ENCODE assay signal across 1 cellular context in the genomic region with DNA sequence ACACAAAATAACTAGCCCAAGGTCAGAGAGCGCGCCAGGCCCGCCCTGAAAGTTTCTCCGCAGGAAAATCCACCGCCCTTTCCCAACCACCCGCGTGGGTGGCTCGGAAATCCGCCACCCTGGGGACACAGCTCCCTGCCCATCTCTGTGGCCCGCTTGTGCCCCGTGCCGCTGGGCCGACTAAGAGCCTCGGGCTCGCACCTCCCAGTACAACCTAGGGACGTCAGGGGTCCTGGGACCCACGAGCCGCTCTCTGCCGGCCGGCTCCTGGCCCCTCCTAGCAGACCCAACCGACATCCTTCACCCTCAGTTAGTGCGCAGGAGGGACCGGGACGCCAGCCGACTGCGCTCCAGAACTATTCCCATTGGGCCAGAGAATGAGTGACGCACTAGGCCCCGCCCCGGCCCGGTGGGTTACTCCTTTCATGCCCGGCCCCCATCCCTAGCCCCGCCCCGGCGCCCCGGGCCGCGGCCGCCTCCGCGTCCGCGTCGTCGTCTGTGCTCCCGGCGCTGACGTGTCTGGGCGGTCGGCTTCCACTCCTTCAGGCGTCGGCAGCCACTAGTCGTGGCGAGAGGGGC.
TF ChIP-seq lines count a peak whose summit lies in the region.

No MANE protein-coding gene starts in this region.

TF ChIP-seq in K562, 482 proteins besides CTCF, POLR2A, EP300 and RAD21 (continued from another document and continues in another):
- TF ChIP-seq, protein P1, sequence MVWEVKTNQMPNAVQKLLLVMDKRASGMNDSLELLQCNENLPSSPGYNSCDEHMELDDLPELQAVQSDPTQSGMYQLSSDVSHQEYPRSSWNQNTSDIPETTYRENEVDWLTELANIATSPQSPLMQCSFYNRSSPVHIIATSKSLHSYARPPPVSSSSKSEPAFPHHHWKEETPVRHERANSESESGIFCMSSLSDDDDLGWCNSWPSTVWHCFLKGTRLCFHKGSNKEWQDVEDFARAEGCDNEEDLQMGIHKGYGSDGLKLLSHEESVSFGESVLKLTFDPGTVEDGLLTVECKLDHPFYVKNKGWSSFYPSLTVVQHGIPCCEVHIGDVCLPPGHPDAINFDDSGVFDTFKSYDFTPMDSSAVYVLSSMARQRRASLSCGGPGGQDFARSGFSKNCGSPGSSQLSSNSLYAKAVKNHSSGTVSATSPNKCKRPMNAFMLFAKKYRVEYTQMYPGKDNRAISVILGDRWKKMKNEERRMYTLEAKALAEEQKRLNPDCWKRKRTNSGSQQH (CRISPR knock-in tag; IDR thresholded peaks at IDR 0.05) = no peak
- no peak for TF ChIP-seq SMAD3 (CRISPR knock-in tag; conservative IDR thresholded peaks at IDR 0.05)
- no peak for TF ChIP-seq NFIX (CRISPR knock-in tag; IDR thresholded peaks at IDR 0.05; ENCODE audit: low read depth)
- 0 out of 2 replicates have a peak, but pooled peaks have one; percentile 76 for TF ChIP-seq POLR2G (IDR thresholded peaks at IDR 0.05; ENCODE audit: low read depth, low read length)
- TF ChIP-seq, protein P2, sequence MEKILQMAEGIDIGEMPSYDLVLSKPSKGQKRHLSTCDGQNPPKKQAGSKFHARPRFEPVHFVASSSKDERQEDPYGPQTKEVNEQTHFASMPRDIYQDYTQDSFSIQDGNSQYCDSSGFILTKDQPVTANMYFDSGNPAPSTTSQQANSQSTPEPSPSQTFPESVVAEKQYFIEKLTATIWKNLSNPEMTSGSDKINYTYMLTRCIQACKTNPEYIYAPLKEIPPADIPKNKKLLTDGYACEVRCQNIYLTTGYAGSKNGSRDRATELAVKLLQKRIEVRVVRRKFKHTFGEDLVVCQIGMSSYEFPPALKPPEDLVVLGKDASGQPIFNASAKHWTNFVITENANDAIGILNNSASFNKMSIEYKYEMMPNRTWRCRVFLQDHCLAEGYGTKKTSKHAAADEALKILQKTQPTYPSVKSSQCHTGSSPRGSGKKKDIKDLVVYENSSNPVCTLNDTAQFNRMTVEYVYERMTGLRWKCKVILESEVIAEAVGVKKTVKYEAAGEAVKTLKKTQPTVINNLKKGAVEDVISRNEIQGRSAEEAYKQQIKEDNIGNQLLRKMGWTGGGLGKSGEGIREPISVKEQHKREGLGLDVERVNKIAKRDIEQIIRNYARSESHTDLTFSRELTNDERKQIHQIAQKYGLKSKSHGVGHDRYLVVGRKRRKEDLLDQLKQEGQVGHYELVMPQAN (IDR thresholded peaks at IDR 0.05; ENCODE audit: borderline replicate concordance) = peak; percentile 49; the same call in 1 of the 2 replicates
- no peak for TF ChIP-seq CREBBP (IDR thresholded peaks at IDR 0.05; ENCODE audit: low read depth, low read length)
- TF ChIP-seq PML (IDR thresholded peaks at IDR 0.05; ENCODE audit: low read length) = no peak; the same call in 1 of the 2 replicates
- TF ChIP-seq L3MBTL2 (IDR thresholded peaks at IDR 0.05) = peak; percentile 55
- no peak for TF ChIP-seq ZNF445 (CRISPR knock-in tag; IDR thresholded peaks at IDR 0.05; ENCODE audit: low read depth)
- no peak for TF ChIP-seq NFE2 (IDR thresholded peaks at IDR 0.05; ENCODE audit: low read depth)
- no peak for TF ChIP-seq NR2C1 (IDR thresholded peaks at IDR 0.05)
- 0 out of 2 replicates have a peak, but pooled peaks have one; percentile 52 for TF ChIP-seq NR2C1 (tag; IDR thresholded peaks at IDR 0.05)
- TF ChIP-seq, protein P3, sequence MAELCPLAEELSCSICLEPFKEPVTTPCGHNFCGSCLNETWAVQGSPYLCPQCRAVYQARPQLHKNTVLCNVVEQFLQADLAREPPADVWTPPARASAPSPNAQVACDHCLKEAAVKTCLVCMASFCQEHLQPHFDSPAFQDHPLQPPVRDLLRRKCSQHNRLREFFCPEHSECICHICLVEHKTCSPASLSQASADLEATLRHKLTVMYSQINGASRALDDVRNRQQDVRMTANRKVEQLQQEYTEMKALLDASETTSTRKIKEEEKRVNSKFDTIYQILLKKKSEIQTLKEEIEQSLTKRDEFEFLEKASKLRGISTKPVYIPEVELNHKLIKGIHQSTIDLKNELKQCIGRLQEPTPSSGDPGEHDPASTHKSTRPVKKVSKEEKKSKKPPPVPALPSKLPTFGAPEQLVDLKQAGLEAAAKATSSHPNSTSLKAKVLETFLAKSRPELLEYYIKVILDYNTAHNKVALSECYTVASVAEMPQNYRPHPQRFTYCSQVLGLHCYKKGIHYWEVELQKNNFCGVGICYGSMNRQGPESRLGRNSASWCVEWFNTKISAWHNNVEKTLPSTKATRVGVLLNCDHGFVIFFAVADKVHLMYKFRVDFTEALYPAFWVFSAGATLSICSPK (IDR thresholded peaks at IDR 0.05; ENCODE audit: borderline replicate concordance) = no peak
- TF ChIP-seq, protein P4, sequence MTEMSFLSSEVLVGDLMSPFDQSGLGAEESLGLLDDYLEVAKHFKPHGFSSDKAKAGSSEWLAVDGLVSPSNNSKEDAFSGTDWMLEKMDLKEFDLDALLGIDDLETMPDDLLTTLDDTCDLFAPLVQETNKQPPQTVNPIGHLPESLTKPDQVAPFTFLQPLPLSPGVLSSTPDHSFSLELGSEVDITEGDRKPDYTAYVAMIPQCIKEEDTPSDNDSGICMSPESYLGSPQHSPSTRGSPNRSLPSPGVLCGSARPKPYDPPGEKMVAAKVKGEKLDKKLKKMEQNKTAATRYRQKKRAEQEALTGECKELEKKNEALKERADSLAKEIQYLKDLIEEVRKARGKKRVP (CRISPR knock-in tag; IDR thresholded peaks at IDR 0.05) = peak; percentile 34; the same call in 1 of the 2 replicates
- TF ChIP-seq MTA3 (IDR thresholded peaks at IDR 0.05; ENCODE audit: borderline replicate concordance) = no peak
- TF ChIP-seq MYC (IDR thresholded peaks at IDR 0.05; ENCODE audit: low read depth, low read length) = peak; percentile 12; the same call in 1 of the 2 replicates
- TF ChIP-seq MYC (CRISPR knock-in tag; IDR thresholded peaks at IDR 0.05; ENCODE audit: borderline replicate concordance, low read depth) = no peak; the same call in 1 of the 2 replicates
- TF ChIP-seq HIVEP1 (CRISPR knock-in tag; IDR thresholded peaks at IDR 0.05) = no peak
- no peak for TF ChIP-seq ZSCAN29 (IDR thresholded peaks at IDR 0.05)
- TF ChIP-seq TEAD2 (tag; IDR thresholded peaks at IDR 0.05) = no peak
- no peak for TF ChIP-seq XRCC4 (IDR thresholded peaks at IDR 0.05; ENCODE audit: extremely low read depth, insufficient read depth, insufficient read length)
- TF ChIP-seq, protein P5, sequence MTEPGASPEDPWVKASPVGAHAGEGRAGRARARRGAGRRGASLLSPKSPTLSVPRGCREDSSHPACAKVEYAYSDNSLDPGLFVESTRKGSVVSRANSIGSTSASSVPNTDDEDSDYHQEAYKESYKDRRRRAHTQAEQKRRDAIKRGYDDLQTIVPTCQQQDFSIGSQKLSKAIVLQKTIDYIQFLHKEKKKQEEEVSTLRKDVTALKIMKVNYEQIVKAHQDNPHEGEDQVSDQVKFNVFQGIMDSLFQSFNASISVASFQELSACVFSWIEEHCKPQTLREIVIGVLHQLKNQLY (CRISPR knock-in tag; conservative IDR thresholded peaks at IDR 0.05) = no peak
- peak; percentile 61 for TF ChIP-seq PHF20 (IDR thresholded peaks at IDR 0.05; ENCODE audit: partially characterized antibody)
- no peak for TF ChIP-seq TGIF2 (CRISPR knock-in tag; IDR thresholded peaks at IDR 0.05)
- TF ChIP-seq CBX5 (IDR thresholded peaks at IDR 0.05; ENCODE audit: borderline replicate concordance, low read depth) = no peak; the same call in 1 of the 2 replicates
- TF ChIP-seq MYBL2 (IDR thresholded peaks at IDR 0.05; ENCODE audit: low read depth) = no peak
- no peak for TF ChIP-seq MYBL2 (CRISPR knock-in tag; IDR thresholded peaks at IDR 0.05; ENCODE audit: borderline replicate concordance)
- no peak for TF ChIP-seq SIN3A (IDR thresholded peaks at IDR 0.05; ENCODE audit: borderline replicate concordance in 2 of 2, control insufficient read depth in 1 of 2, low read depth in 2 of 2, low read length in 2 of 2)
- 0 out of 2 replicates have a peak, but pooled peaks have one; percentile 68 for TF ChIP-seq FOXJ2 (tag; IDR thresholded peaks at IDR 0.05)
- TF ChIP-seq, protein P6, sequence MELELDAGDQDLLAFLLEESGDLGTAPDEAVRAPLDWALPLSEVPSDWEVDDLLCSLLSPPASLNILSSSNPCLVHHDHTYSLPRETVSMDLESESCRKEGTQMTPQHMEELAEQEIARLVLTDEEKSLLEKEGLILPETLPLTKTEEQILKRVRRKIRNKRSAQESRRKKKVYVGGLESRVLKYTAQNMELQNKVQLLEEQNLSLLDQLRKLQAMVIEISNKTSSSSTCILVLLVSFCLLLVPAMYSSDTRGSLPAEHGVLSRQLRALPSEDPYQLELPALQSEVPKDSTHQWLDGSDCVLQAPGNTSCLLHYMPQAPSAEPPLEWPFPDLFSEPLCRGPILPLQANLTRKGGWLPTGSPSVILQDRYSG (tag; conservative IDR thresholded peaks at IDR 0.05; ENCODE audit: low read depth) = no peak
- TF ChIP-seq, protein P7, sequence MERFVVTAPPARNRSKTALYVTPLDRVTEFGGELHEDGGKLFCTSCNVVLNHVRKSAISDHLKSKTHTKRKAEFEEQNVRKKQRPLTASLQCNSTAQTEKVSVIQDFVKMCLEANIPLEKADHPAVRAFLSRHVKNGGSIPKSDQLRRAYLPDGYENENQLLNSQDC (CRISPR knock-in tag; IDR thresholded peaks at IDR 0.05) = no peak
- TF ChIP-seq, protein P8, sequence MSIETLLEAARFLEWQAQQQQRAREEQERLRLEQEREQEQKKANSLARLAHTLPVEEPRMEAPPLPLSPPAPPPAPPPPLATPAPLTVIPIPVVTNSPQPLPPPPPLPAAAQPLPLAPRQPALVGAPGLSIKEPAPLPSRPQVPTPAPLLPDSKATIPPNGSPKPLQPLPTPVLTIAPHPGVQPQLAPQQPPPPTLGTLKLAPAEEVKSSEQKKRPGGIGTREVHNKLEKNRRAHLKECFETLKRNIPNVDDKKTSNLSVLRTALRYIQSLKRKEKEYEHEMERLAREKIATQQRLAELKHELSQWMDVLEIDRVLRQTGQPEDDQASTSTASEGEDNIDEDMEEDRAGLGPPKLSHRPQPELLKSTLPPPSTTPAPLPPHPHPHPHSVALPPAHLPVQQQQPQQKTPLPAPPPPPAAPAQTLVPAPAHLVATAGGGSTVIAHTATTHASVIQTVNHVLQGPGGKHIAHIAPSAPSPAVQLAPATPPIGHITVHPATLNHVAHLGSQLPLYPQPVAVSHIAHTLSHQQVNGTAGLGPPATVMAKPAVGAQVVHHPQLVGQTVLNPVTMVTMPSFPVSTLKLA (conservative IDR thresholded peaks at IDR 0.05) = peak in 1 of 2 experiments; percentile 16; a peak in 1 of 4 replicates
- TF ChIP-seq HDAC2 (IDR thresholded peaks at IDR 0.05) = peak; percentile 76; the same call in 1 of the 2 replicates
- TF ChIP-seq TCF7 (IDR thresholded peaks at IDR 0.05; ENCODE audit: borderline replicate concordance) = no peak
- peak; percentile 59 for TF ChIP-seq TAF9B (IDR thresholded peaks at IDR 0.05; ENCODE audit: partially characterized antibody)
- peak; percentile 45; the same call in 1 of the 2 replicates for TF ChIP-seq KLF1 (tag; IDR thresholded peaks at IDR 0.05)
- TF ChIP-seq LEF1 (IDR thresholded peaks at IDR 0.05) = no peak
- no peak for TF ChIP-seq ZNF75A (CRISPR knock-in tag; IDR thresholded peaks at IDR 0.05)
- TF ChIP-seq SMARCE1 (IDR thresholded peaks at IDR 0.05) = 0 out of 2 replicates have a peak, but pooled peaks have one; percentile 23
- TF ChIP-seq, protein P9, sequence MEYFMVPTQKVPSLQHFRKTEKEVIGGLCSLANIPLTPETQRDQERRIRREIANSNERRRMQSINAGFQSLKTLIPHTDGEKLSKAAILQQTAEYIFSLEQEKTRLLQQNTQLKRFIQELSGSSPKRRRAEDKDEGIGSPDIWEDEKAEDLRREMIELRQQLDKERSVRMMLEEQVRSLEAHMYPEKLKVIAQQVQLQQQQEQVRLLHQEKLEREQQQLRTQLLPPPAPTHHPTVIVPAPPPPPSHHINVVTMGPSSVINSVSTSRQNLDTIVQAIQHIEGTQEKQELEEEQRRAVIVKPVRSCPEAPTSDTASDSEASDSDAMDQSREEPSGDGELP (CRISPR knock-in tag; IDR thresholded peaks at IDR 0.05; ENCODE audit: borderline replicate concordance) = 0 out of 2 replicates have a peak, but pooled peaks have one; percentile 28
- 0 out of 2 replicates have a peak, but pooled peaks have one; percentile 28 for TF ChIP-seq RHOXF2B (CRISPR knock-in tag; conservative IDR thresholded peaks at IDR 0.05)
- TF ChIP-seq, protein P10, sequence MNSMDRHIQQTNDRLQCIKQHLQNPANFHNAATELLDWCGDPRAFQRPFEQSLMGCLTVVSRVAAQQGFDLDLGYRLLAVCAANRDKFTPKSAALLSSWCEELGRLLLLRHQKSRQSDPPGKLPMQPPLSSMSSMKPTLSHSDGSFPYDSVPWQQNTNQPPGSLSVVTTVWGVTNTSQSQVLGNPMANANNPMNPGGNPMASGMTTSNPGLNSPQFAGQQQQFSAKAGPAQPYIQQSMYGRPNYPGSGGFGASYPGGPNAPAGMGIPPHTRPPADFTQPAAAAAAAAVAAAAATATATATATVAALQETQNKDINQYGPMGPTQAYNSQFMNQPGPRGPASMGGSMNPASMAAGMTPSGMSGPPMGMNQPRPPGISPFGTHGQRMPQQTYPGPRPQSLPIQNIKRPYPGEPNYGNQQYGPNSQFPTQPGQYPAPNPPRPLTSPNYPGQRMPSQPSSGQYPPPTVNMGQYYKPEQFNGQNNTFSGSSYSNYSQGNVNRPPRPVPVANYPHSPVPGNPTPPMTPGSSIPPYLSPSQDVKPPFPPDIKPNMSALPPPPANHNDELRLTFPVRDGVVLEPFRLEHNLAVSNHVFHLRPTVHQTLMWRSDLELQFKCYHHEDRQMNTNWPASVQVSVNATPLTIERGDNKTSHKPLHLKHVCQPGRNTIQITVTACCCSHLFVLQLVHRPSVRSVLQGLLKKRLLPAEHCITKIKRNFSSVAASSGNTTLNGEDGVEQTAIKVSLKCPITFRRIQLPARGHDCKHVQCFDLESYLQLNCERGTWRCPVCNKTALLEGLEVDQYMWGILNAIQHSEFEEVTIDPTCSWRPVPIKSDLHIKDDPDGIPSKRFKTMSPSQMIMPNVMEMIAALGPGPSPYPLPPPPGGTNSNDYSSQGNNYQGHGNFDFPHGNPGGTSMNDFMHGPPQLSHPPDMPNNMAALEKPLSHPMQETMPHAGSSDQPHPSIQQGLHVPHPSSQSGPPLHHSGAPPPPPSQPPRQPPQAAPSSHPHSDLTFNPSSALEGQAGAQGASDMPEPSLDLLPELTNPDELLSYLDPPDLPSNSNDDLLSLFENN (IDR thresholded peaks at IDR 0.05; ENCODE audit: low read depth in 2 of 2, low read length in 2 of 2) = 0 out of 4 replicates have a peak, but pooled peaks of 1 of the 2 experiments have one; percentile 1
- TF ChIP-seq, protein P11, sequence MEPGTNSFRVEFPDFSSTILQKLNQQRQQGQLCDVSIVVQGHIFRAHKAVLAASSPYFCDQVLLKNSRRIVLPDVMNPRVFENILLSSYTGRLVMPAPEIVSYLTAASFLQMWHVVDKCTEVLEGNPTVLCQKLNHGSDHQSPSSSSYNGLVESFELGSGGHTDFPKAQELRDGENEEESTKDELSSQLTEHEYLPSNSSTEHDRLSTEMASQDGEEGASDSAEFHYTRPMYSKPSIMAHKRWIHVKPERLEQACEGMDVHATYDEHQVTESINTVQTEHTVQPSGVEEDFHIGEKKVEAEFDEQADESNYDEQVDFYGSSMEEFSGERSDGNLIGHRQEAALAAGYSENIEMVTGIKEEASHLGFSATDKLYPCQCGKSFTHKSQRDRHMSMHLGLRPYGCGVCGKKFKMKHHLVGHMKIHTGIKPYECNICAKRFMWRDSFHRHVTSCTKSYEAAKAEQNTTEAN (CRISPR knock-in tag; IDR thresholded peaks at IDR 0.05) = no peak
- TF ChIP-seq KDM2B (CRISPR knock-in tag; IDR thresholded peaks at IDR 0.05) = 0 out of 2 replicates have a peak, but pooled peaks have one; percentile 60
